In the genomic region with DNA sequence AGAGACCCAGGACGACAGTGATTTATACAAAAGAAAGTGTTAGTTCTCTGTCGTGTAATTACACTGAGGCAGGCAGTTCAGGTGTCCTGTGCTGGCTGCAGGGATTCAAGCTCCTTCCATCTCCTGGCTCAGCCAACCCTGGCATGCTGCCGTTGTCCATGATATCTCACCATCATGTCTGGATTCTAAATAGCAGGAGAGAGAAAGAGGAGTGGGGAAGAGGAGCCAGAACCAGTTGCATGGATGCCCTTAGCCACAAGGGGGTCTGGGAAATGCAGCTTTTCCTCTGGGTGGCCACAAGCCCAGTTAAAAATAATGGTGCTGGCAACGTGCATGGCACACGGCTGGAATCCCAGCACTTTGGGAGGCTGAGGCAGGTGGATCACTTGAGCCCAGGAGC, we compare ENCODE assay signal across 1 cellular context.
TF ChIP-seq lines count a peak whose summit lies in the region.

No MANE protein-coding gene starts in this region.

TF ChIP-seq in GM23338, 12 proteins besides CTCF, POLR2A, EP300 and RAD21 (continued from another document):
- TF ChIP-seq, protein P1, sequence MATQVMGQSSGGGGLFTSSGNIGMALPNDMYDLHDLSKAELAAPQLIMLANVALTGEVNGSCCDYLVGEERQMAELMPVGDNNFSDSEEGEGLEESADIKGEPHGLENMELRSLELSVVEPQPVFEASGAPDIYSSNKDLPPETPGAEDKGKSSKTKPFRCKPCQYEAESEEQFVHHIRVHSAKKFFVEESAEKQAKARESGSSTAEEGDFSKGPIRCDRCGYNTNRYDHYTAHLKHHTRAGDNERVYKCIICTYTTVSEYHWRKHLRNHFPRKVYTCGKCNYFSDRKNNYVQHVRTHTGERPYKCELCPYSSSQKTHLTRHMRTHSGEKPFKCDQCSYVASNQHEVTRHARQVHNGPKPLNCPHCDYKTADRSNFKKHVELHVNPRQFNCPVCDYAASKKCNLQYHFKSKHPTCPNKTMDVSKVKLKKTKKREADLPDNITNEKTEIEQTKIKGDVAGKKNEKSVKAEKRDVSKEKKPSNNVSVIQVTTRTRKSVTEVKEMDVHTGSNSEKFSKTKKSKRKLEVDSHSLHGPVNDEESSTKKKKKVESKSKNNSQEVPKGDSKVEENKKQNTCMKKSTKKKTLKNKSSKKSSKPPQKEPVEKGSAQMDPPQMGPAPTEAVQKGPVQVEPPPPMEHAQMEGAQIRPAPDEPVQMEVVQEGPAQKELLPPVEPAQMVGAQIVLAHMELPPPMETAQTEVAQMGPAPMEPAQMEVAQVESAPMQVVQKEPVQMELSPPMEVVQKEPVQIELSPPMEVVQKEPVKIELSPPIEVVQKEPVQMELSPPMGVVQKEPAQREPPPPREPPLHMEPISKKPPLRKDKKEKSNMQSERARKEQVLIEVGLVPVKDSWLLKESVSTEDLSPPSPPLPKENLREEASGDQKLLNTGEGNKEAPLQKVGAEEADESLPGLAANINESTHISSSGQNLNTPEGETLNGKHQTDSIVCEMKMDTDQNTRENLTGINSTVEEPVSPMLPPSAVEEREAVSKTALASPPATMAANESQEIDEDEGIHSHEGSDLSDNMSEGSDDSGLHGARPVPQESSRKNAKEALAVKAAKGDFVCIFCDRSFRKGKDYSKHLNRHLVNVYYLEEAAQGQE (IDR thresholded peaks at IDR 0.05; ENCODE audit: unreplicated experiment), result no peak
